ENCODE assay signal across 8 cellular contexts in the genomic region with DNA sequence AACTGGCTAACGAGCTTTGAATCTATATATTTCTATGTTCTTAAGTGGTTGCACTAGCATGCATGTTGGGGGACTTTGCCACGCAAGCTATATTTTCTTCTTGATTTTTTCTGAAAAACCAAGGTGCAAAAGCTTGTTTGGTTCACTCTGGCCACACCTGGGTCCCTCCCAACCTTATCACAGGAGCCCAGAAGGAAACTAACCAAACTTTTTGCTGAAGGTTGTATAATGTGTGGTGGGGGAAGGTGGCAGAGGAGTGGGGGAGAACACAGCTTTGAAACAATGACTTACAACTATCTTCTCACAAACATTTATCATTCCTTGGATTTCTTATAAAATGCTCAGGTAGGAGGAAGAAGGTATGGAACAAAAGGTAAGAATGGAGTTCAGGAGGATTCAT.
"Had no signal": no experiment of that assay in that cellular context is flagged by ENCODE, and none has a peak within 500 bp of the region (broad histone marks: within the 10 kb centered on the region; RNA-seq: fewer than 3 reads in every experiment).

No MANE protein-coding gene starts in this region.

- H3K27ac Mint-ChIP-seq: IgD-negative memory B cell had no signal

- DNase-seq: IMR-90, Karpas-422, KBM-7 had no signal

- H3K27ac ChIP-seq: HL-60, KMS-11 had no signal

- FAIRE-seq: HepG2, HTR-8/SVneo had no signal

- H3K36me3 Mint-ChIP-seq: IgD-negative memory B cell had no signal

- H3K4me3 Mint-ChIP-seq: IgD-negative memory B cell had no signal

- H3K9ac ChIP-seq: KMS-11 had no signal

- ATAC-seq: HepG2 had no signal

- H3K4me1 Mint-ChIP-seq: IgD-negative memory B cell had no signal

- H3K4me2 ChIP-seq: KMS-11 had no signal
